ENCODE assay signal across 12 cellular contexts in the genomic region with DNA sequence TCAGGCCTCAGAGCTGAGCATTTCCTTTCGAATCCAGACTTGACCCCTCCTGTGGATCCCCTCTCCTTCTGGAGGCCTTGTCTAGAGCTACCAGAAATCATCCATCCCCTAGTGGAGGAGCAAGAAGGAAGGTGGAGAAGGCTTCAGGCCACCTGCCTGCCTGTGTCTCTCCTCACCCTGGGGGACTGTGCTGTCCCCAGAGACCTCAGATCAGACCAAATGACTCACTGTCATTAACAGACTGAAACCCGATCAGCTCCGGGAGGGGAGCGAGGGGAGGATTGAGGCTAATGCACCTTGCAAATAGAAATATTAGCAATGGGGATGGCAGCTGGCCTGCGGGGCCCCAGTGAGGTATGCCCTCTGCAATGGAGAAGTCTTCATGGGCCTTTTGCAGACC. TPM values are rescaled to one million over a fixed set of nuclear protein-coding genes. Genes with fewer than 3 reads are reported as not detected.
A peak's percentile ranks its signal among the peaks of the same experiment; 100 is the strongest.
DNase-seq lines count a peak whose midpoint lies in the region; ATAC-seq and TF ChIP-seq lines count a peak whose summit lies in the region.
"Had no signal": no experiment of that assay in that cellular context is flagged by ENCODE, and none has a peak within 500 bp of the region (broad histone marks: within the 10 kb centered on the region; RNA-seq: fewer than 3 reads in every experiment).

No MANE protein-coding gene starts in this region.

- POLR2A ChIA-PET in activated CD4-positive, alpha-beta T cell treated with anti-CD3 and anti-CD28 coated beads, Interleukin-2, amount 10 ng/mL, durations not matched to agents 7 days and 5 days (lab: Charles Lee): no interaction called here

- CTCF ChIA-PET in activated CD4-positive, alpha-beta T cell treated with anti-CD3 and anti-CD28 coated beads, Interleukin-2, amount 10 ng/mL, durations not matched to agents 7 days and 5 days (lab: Charles Lee): interaction anchor here (0.6 to 3.2 kb wide), 4 partner anchors 25 to 321 kb away, joined by 4 to 16 read pairs (median 8); partner anchors contain the start of gene OPTC

- no peak overlapping the region for H3K27ac ChIP-seq in OCI-LY3 (ENCODE audit: low read length)
- H3K27ac ChIP-seq: gastroesophageal sphincter had no signal

- H3K27me3 ChIP-seq in OCI-LY3 (ENCODE audit: low read depth, low read length): peaks cover 61% of the 10 kb centered on the region
- H3K27me3 ChIP-seq: gastroesophageal sphincter had no signal

- peak; percentile 72 for ATAC-seq in GM19438 (IDR thresholded peaks at IDR 0.05; ENCODE audit: low read depth, unreplicated experiment)
- peak; percentile 82 for ATAC-seq in HG03108 (IDR thresholded peaks at IDR 0.05; ENCODE audit: unreplicated experiment)
- ATAC-seq in activated T-cell treated with anti-CD3 and anti-CD28 coated beads, Interleukin-2, amount 50 U/mL, for 72 hours (replicated peaks in 1 of 2): no peak
- ATAC-seq: gastroesophageal sphincter, K562 had no signal

- DNase-seq in DMS153 treated with DMSO at 0.1 percent for 48 hours (lab: John Stamatoyannopoulos, UW; ENCODE audit: unreplicated experiment) (peak; percentile 84), ureter (ENCODE audit: low spot score) (no peak), T-helper 1 cell (no peak)
- no peak for DNase-seq in activated T-cell treated with anti-CD3 and anti-CD28 coated beads, Interleukin-2, amount 50 U/mL, for 72 hours
- no peak for DNase-seq in activated CD4-positive, alpha-beta T cell treated with anti-CD3 and anti-CD28 coated beads, Interleukin-2, amount 10 ng/mL, durations not matched to agents 7 days and 5 days
- DNase-seq: stimulated activated naive CD4-positive, alpha-beta T cell treated with Interleukin-2 at 50 U/mL for 16 hours had no signal

- no peaks in the 10 kb centered on the region for H3K36me3 ChIP-seq in OCI-LY3 (replicated peaks; ENCODE audit: low read depth, low read length)
- H3K36me3 ChIP-seq: gastroesophageal sphincter had no signal

- H3K4me2 ChIP-seq in OCI-LY3 (ENCODE audit: low read length): peak overlapping the region; percentile 61

- peaks cover 40% of the 10 kb centered on the region for H3K4me1 ChIP-seq in OCI-LY3 (ENCODE audit: low read length)
- H3K4me1 ChIP-seq: gastroesophageal sphincter had no signal

- peaks cover 5% of the 10 kb centered on the region; the same call in 1 of the 2 replicates for H4K20me1 ChIP-seq in OCI-LY3 (ENCODE audit: insufficient read depth, low read length)

- H3K9me3 ChIP-seq in OCI-LY3 (ENCODE audit: insufficient read depth, low read length): no peaks in the 10 kb centered on the region
- H3K9me3 ChIP-seq: gastroesophageal sphincter had no signal

- peak overlapping the region; percentile 14; the same call in 1 of the 2 replicates for H3K4me3 ChIP-seq in OCI-LY3 (ENCODE audit: low read length)
- H3K4me3 ChIP-seq: gastroesophageal sphincter, K562 had no signal

- H3K36me3 Mint-ChIP-seq in activated T-cell treated with anti-CD3 and anti-CD28 coated beads, Interleukin-2, amount 50 U/mL, for 72 hours (ENCODE audit: insufficient read depth in 2 of 2): no peaks in the 10 kb centered on the region
- H3K36me3 Mint-ChIP-seq in activated CD4-positive, alpha-beta T cell treated with anti-CD3 and anti-CD28 coated beads, Interleukin-2, amount 10 ng/mL, durations not matched to agents 7 days and 5 days (ENCODE audit: low read depth): no peaks in the 10 kb centered on the region

- no peaks in the 10 kb centered on the region for H3K27me3 Mint-ChIP-seq in activated T-cell treated with anti-CD3 and anti-CD28 coated beads, Interleukin-2, amount 50 U/mL, for 72 hours (ENCODE audit: low read depth)
- peaks cover 2% of the 10 kb centered on the region for H3K27me3 Mint-ChIP-seq in activated CD4-positive, alpha-beta T cell treated with anti-CD3 and anti-CD28 coated beads, Interleukin-2, amount 10 ng/mL, durations not matched to agents 7 days and 5 days

- no peak overlapping the region for H3K4me3 Mint-ChIP-seq in activated T-cell treated with anti-CD3 and anti-CD28 coated beads, Interleukin-2, amount 50 U/mL, for 72 hours
- H3K4me3 Mint-ChIP-seq in activated CD4-positive, alpha-beta T cell treated with anti-CD3 and anti-CD28 coated beads, Interleukin-2, amount 10 ng/mL, durations not matched to agents 7 days and 5 days: no peak overlapping the region

- no peaks in the 10 kb centered on the region for H3K4me1 Mint-ChIP-seq in activated T-cell treated with anti-CD3 and anti-CD28 coated beads, Interleukin-2, amount 50 U/mL, for 72 hours (ENCODE audit: low read depth)
- H3K4me1 Mint-ChIP-seq in activated CD4-positive, alpha-beta T cell treated with anti-CD3 and anti-CD28 coated beads, Interleukin-2, amount 10 ng/mL, durations not matched to agents 7 days and 5 days: no peaks in the 10 kb centered on the region

- H3K27ac Mint-ChIP-seq in activated T-cell treated with anti-CD3 and anti-CD28 coated beads, Interleukin-2, amount 50 U/mL, for 72 hours: no peak overlapping the region
- H3K27ac Mint-ChIP-seq in activated CD4-positive, alpha-beta T cell treated with anti-CD3 and anti-CD28 coated beads, Interleukin-2, amount 10 ng/mL, durations not matched to agents 7 days and 5 days: no peak overlapping the region

- no peak overlapping the region for H2AFZ ChIP-seq in OCI-LY3 (ENCODE audit: low read depth, low read length)

- no peaks in the 10 kb centered on the region for H3K9me3 Mint-ChIP-seq in activated T-cell treated with anti-CD3 and anti-CD28 coated beads, Interleukin-2, amount 50 U/mL, for 72 hours
- H3K9me3 Mint-ChIP-seq in activated CD4-positive, alpha-beta T cell treated with anti-CD3 and anti-CD28 coated beads, Interleukin-2, amount 10 ng/mL, durations not matched to agents 7 days and 5 days: no peaks in the 10 kb centered on the region

- no peaks in the 10 kb centered on the region for H3K79me2 ChIP-seq in OCI-LY3 (ENCODE audit: low read length)

- H3K9ac ChIP-seq in OCI-LY3 (ENCODE audit: low read length): no peak overlapping the region

- peak; percentile 13; the same call in 1 of the 2 replicates for TF ChIP-seq CTCF in OCI-LY3 (IDR thresholded peaks at IDR 0.05; ENCODE audit: low read depth, low read length)

RNA-seq across cellular contexts. Expression of gene MYBPH, which starts 2.1 kb away (rescaled TPM):
- total RNA-seq in activated T-cell treated with anti-CD3 and anti-CD28 coated beads, Interleukin-2, amount 50 U/mL, for 72 hours: not detected
- total RNA-seq in activated CD4-positive, alpha-beta T cell treated with anti-CD3 and anti-CD28 coated beads, Interleukin-2, amount 10 ng/mL, durations not matched to agents 7 days and 5 days: not detected
- not detected for total RNA-seq in ureter
- total RNA-seq: gastroesophageal sphincter; K562; T-helper 2 cell treated with Interferon-gamma antibody and Interleukin-4, amounts not matched to agents 100 ng/mL and 5 ng/mL, for 36 hours had no signal

RNA-seq across cellular contexts. Expression of gene CHI3L1, which starts 12.9 kb away (rescaled TPM):
- not detected for total RNA-seq in activated T-cell treated with anti-CD3 and anti-CD28 coated beads, Interleukin-2, amount 50 U/mL, for 72 hours
- not detected for total RNA-seq in activated CD4-positive, alpha-beta T cell treated with anti-CD3 and anti-CD28 coated beads, Interleukin-2, amount 10 ng/mL, durations not matched to agents 7 days and 5 days
- 8.8 TPM for total RNA-seq in ureter
- total RNA-seq: K562; T-helper 2 cell treated with Interferon-gamma antibody and Interleukin-4, amounts not matched to agents 100 ng/mL and 5 ng/mL, for 36 hours had no signal

RNA-seq across cellular contexts. Expression of gene ADORA1, which starts 46.0 kb away (rescaled TPM):
- not detected for total RNA-seq in activated T-cell treated with anti-CD3 and anti-CD28 coated beads, Interleukin-2, amount 50 U/mL, for 72 hours
- not detected for total RNA-seq in activated CD4-positive, alpha-beta T cell treated with anti-CD3 and anti-CD28 coated beads, Interleukin-2, amount 10 ng/mL, durations not matched to agents 7 days and 5 days
- total RNA-seq in ureter: 1.5 TPM
- total RNA-seq: K562; T-helper 2 cell treated with Interferon-gamma antibody and Interleukin-4, amounts not matched to agents 100 ng/mL and 5 ng/mL, for 36 hours had no signal

RNA-seq across cellular contexts. Expression of gene CHIT1, which starts 55.9 kb away (rescaled TPM):
- 1 to 10 TPM; 1.4 to 4.7 TPM for total RNA-seq in activated T-cell treated with anti-CD3 and anti-CD28 coated beads, Interleukin-2, amount 50 U/mL, for 72 hours
- under 1 TPM; 0.30 to 0.42 TPM for total RNA-seq in activated CD4-positive, alpha-beta T cell treated with anti-CD3 and anti-CD28 coated beads, Interleukin-2, amount 10 ng/mL, durations not matched to agents 7 days and 5 days
- 6.6 TPM for total RNA-seq in ureter
- total RNA-seq: K562 had no signal

Comparison
In these comparisons a context has a peak if more than half of its experiments do, and no peak if none do; other contexts are left out.
1. ATAC-seq: peak in GM19438 (single experiment) and HG03108 (single experiment); none in activated T-cell treated with anti-CD3 and anti-CD28 coated beads, Interleukin-2, amount 50 U/mL, for 72 hours (0 of 2).